15 cellular contexts compared by ENCODE assay signal in the genomic region with DNA sequence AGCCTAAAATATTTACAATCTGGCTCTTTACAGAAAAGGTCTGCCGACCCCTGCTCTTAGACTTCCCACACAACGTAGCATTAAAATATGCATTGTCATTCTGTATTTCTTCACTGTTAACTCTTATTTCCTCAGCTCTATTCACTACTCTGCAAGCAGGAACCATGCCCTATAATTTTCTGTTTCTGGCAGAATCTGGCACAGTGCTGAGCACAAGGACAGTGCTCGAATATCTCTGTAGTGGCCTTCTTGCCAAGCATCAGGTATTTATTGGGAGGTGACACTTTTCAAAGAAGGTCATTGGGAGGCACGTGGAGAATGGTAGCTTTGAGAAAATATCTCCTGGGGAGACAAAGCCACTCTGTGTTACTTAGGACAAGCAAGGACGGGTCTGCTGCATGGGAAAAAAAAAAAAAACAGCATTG.
DNase-seq lines count a peak whose midpoint lies in the region; ATAC-seq and TF ChIP-seq lines count a peak whose summit lies in the region.
"Had no signal": no experiment of that assay in that cellular context is flagged by ENCODE, and none has a peak within 500 bp of the region (broad histone marks: within the 10 kb centered on the region; RNA-seq: fewer than 3 reads in every experiment).

No MANE protein-coding gene starts in this region.

- no peaks in the 10 kb centered on the region for H3K9me3 ChIP-seq in adipocyte (ENCODE audit: control insufficient read depth, low read length)
- H3K9me3 ChIP-seq in lower lobe of right lung, result no peaks in the 10 kb centered on the region
- no peaks in the 10 kb centered on the region for H3K9me3 ChIP-seq in upper lobe of left lung

- peak overlapping the region; percentile 62 for H3K27ac ChIP-seq in lower lobe of right lung
- peak overlapping the region; percentile 17 to 80 (median 59) for H3K27ac ChIP-seq in upper lobe of left lung

- peak overlapping the region; percentile 4 for H3K27ac Mint-ChIP-seq in activated naive CD4-positive, alpha-beta T cell treated with anti-CD3 and anti-CD28 coated beads, Interleukin-2, amount 50 U/mL, for 24 hours
- H3K27ac Mint-ChIP-seq in activated naive CD4-positive, alpha-beta T cell treated with anti-CD3 and anti-CD28 coated beads, Interleukin-2, amount 50 U/mL, for 72 hours, result no peak overlapping the region
- H3K27ac Mint-ChIP-seq: naive thymus-derived CD8-positive, alpha-beta T cell had no signal

- H3K36me3 ChIP-seq in adipocyte (ENCODE audit: control insufficient read depth, insufficient read depth, low read length, severe bottlenecking), result no peaks in the 10 kb centered on the region
- no peaks in the 10 kb centered on the region for H3K36me3 ChIP-seq in lower lobe of right lung
- no peaks in the 10 kb centered on the region for H3K36me3 ChIP-seq in upper lobe of left lung

- H3K4me3 ChIP-seq in adipocyte (ENCODE audit: low read length), result no peak overlapping the region
- H3K4me3 ChIP-seq in lower lobe of right lung, result no peak overlapping the region
- no peak overlapping the region for H3K4me3 ChIP-seq in upper lobe of left lung

- no peaks in the 10 kb centered on the region for H3K4me1 Mint-ChIP-seq in activated naive CD4-positive, alpha-beta T cell treated with anti-CD3 and anti-CD28 coated beads, Interleukin-2, amount 50 U/mL, for 24 hours
- H3K4me1 Mint-ChIP-seq: naive thymus-derived CD8-positive, alpha-beta T cell had no signal

- H3K4me3 Mint-ChIP-seq in activated naive CD4-positive, alpha-beta T cell treated with anti-CD3 and anti-CD28 coated beads, Interleukin-2, amount 50 U/mL, for 24 hours, result no peak overlapping the region
- H3K4me3 Mint-ChIP-seq: naive thymus-derived CD8-positive, alpha-beta T cell had no signal

- TF ChIP-seq POLR2A in upper lobe of left lung (IDR thresholded peaks at IDR 0.05), result no peak

- peaks cover 20% of the 10 kb centered on the region for H3K4me1 ChIP-seq in adipocyte (ENCODE audit: control insufficient read depth, insufficient read depth, low read length)
- H3K4me1 ChIP-seq in lower lobe of right lung, result peaks cover 15% of the 10 kb centered on the region
- H3K4me1 ChIP-seq in upper lobe of left lung, result peaks cover 4 to 18% (median 9%) of the 10 kb centered on the region in 4 donors

- intact Hi-C loops in lower lobe of right lung (cut with DNase I), result no loop called here

- no peak for TF ChIP-seq EP300 in upper lobe of left lung (IDR thresholded peaks at IDR 0.05)

- DNase-seq in activated naive CD4-positive, alpha-beta T cell treated with anti-CD3 and anti-CD28 coated beads, Interleukin-2, amount 50 U/mL, for 72 hours (ENCODE audit: low spot score in 2 of 2), result no peak
- DNase-seq in adipocyte (ENCODE audit: low read depth), result peak; percentile 29
- no peak for DNase-seq in lower lobe of right lung
- DNase-seq in upper lobe of left lung, result no peak
- DNase-seq: activated CD4-positive, alpha-beta T cell treated with anti-CD3 and anti-CD28 coated beads, Interleukin-2, amount 50 U/mL, for 1 hour; effector memory CD4-positive, alpha-beta T cell; glutamatergic neuron; Kasumi-1; kidney glomerular epithelial cell; naive thymus-derived CD8-positive, alpha-beta T cell; T-helper 1 cell had no signal

- 66% methylated on average over 5 of the region's 5 CpGs for WGBS in upper lobe of left lung, 2 donors

- no peaks in the 10 kb centered on the region for H3K36me3 Mint-ChIP-seq in activated naive CD4-positive, alpha-beta T cell treated with anti-CD3 and anti-CD28 coated beads, Interleukin-2, amount 50 U/mL, for 24 hours
- no peaks in the 10 kb centered on the region for H3K36me3 Mint-ChIP-seq in activated naive CD4-positive, alpha-beta T cell treated with anti-CD3 and anti-CD28 coated beads, Interleukin-2, amount 50 U/mL, for 72 hours
- H3K36me3 Mint-ChIP-seq: naive thymus-derived CD8-positive, alpha-beta T cell had no signal

- no peak overlapping the region for H3K9ac ChIP-seq in adipocyte (ENCODE audit: low read length)

- peaks cover 2% of the 10 kb centered on the region for H3K27me3 Mint-ChIP-seq in activated naive CD4-positive, alpha-beta T cell treated with anti-CD3 and anti-CD28 coated beads, Interleukin-2, amount 50 U/mL, for 24 hours

- H3K27me3 ChIP-seq in adipocyte (replicated peaks; ENCODE audit: control insufficient read depth, insufficient read depth, low read length) (no peaks in the 10 kb centered on the region), lower lobe of right lung (ENCODE audit: low read depth) (no peaks in the 10 kb centered on the region), upper lobe of left lung (no peaks in the 10 kb centered on the region)

- ATAC-seq in activated naive CD4-positive, alpha-beta T cell treated with anti-CD3 and anti-CD28 coated beads, Interleukin-2, amount 50 U/mL, for 72 hours, result no peak
- ATAC-seq in lower lobe of right lung (peak; percentile 54 to 66), upper lobe of left lung (ENCODE audit: low FRiP score in 2 of 2) (peak in 1 of 2 donors; percentile 56), GM18520 (IDR thresholded peaks at IDR 0.05; ENCODE audit: unreplicated experiment) (no peak), GM21447 (IDR thresholded peaks at IDR 0.05; ENCODE audit: unreplicated experiment) (no peak), GM21576 (IDR thresholded peaks at IDR 0.05; ENCODE audit: unreplicated experiment) (no peak)
- ATAC-seq: naive thymus-derived CD8-positive, alpha-beta T cell had no signal

- no peaks in the 10 kb centered on the region for H3K9me3 Mint-ChIP-seq in activated naive CD4-positive, alpha-beta T cell treated with anti-CD3 and anti-CD28 coated beads, Interleukin-2, amount 50 U/mL, for 24 hours
- H3K9me3 Mint-ChIP-seq in activated naive CD4-positive, alpha-beta T cell treated with anti-CD3 and anti-CD28 coated beads, Interleukin-2, amount 50 U/mL, for 72 hours, result no peaks in the 10 kb centered on the region

- no peak for TF ChIP-seq CTCF in lower lobe of right lung (IDR thresholded peaks at IDR 0.05)
- TF ChIP-seq CTCF in upper lobe of left lung (IDR thresholded peaks at IDR 0.05), result no peak

Comparison
In these comparisons a context has a peak if more than half of its experiments do, and no peak if none do; other contexts are left out.
1. ATAC-seq: peak in lower lobe of right lung (2 of 2); none in activated naive CD4-positive, alpha-beta T cell treated with anti-CD3 and anti-CD28 coated beads, Interleukin-2, amount 50 U/mL, for 72 hours (0 of 2), GM18520 (single experiment), GM21447 (single experiment) and GM21576 (single experiment).